9 cellular contexts compared by ENCODE assay signal in genomic region chr1:6197746-6198427, GRCh38. TPM values are rescaled to one million over a fixed set of nuclear protein-coding genes. Genes with fewer than 3 reads are reported as not detected.
DNase-seq lines count a peak whose midpoint lies in the region; ATAC-seq, FAIRE-seq and TF ChIP-seq lines count a peak whose summit lies in the region.
"Had no signal": no experiment of that assay in that cellular context is flagged by ENCODE, and none has a peak within 500 bp of the region (broad histone marks: within the 10 kb centered on the region; RNA-seq: fewer than 3 reads in every experiment).

No MANE protein-coding gene starts in this region.

- H3K4me3 ChIP-seq in right atrium auricular region (peak overlapping the region; percentile 96 to 98), astrocyte (ENCODE audit: insufficient read depth, low read depth, low read length) (peak overlapping the region; percentile 98), lower lobe of right lung (peak overlapping the region; percentile 85), vagina (peak overlapping the region; percentile 92 to 100)

- peak overlapping the region; percentile 94 for H3K4me2 ChIP-seq in astrocyte (ENCODE audit: low read length)

- TF ChIP-seq CTCF in right atrium auricular region (IDR thresholded peaks at IDR 0.05) = no peak
- TF ChIP-seq CTCF in astrocyte (IDR thresholded peaks at IDR 0.05; ENCODE audit: insufficient read depth, low read depth, low read length) = no peak
- TF ChIP-seq CTCF in lower lobe of right lung (IDR thresholded peaks at IDR 0.05) = no peak
- TF ChIP-seq CTCF in vagina (IDR thresholded peaks at IDR 0.05) = no peak

- TF ChIP-seq POLR2A in vagina (IDR thresholded peaks at IDR 0.05) = no peak

- peak overlapping the region; percentile 96 for H3K4me3 Mint-ChIP-seq in astrocyte (ENCODE audit: unreplicated experiment)

- H3K36me3 Mint-ChIP-seq in astrocyte (ENCODE audit: low read depth, unreplicated experiment) = peaks cover 10% of the 10 kb centered on the region

- H3K27ac Mint-ChIP-seq in astrocyte (ENCODE audit: unreplicated experiment) = peak overlapping the region; percentile 89

- H3K9me3 ChIP-seq in right atrium auricular region = no peaks in the 10 kb centered on the region
- no peaks in the 10 kb centered on the region for H3K9me3 ChIP-seq in astrocyte (ENCODE audit: insufficient read depth, low read depth, low read length)
- H3K9me3 ChIP-seq in lower lobe of right lung = no peaks in the 10 kb centered on the region
- no peaks in the 10 kb centered on the region for H3K9me3 ChIP-seq in vagina

- H3K27me3 Mint-ChIP-seq in astrocyte (ENCODE audit: low read depth, unreplicated experiment) = no peaks in the 10 kb centered on the region

- ATAC-seq in lower lobe of right lung = no peak
- ATAC-seq in GM21447 (IDR thresholded peaks at IDR 0.05; ENCODE audit: unreplicated experiment) = no peak
- ATAC-seq in HG03108 (IDR thresholded peaks at IDR 0.05; ENCODE audit: unreplicated experiment) = no peak

- H2AFZ ChIP-seq in astrocyte (ENCODE audit: low read depth, low read length) = no peak overlapping the region

- intact Hi-C loops in cardiac septum (cut with DNase I) = loop anchor here (5.0 kb wide), 1 partner anchor 194 kb away; the partner anchor contains the start of gene ACOT7
- intact Hi-C loops in lower lobe of right lung (cut with DNase I) = no loop called here
- intact Hi-C loops in vagina (cut with DNase I) = loop anchor here (5.0 kb wide), 1 partner anchor 206 kb away; the partner anchor contains the start of gene NPHP4

- H3K9ac ChIP-seq in astrocyte (ENCODE audit: low read length) = peak overlapping the region; percentile 97

- H3K9me3 Mint-ChIP-seq in astrocyte (ENCODE audit: unreplicated experiment) = no peaks in the 10 kb centered on the region

- DNase-seq in right atrium auricular region (ENCODE audit: low spot score) (no peak), cardiac septum (ENCODE audit: low spot score) (no peak), astrocyte (ENCODE audit: low read depth) (no peak), lower lobe of right lung (no peak), vagina (ENCODE audit: extremely low spot score in 2 of 2) (no peak), ureter (ENCODE audit: low spot score) (no peak)
- DNase-seq: activated gamma-delta T cell treated with Interleukin-2 at 50 U/mL for 16 hours had no signal

- peaks cover 22% of the 10 kb centered on the region for H3K4me1 Mint-ChIP-seq in astrocyte (ENCODE audit: low read depth, unreplicated experiment)

- peaks cover 65% of the 10 kb centered on the region for H3K79me2 ChIP-seq in astrocyte (ENCODE audit: insufficient read depth, low read length)

- H3K4me1 ChIP-seq in right atrium auricular region (peaks cover 0 to 25% of the 10 kb centered on the region in 2 donors), astrocyte (ENCODE audit: insufficient read depth, low read length) (peaks cover 13% of the 10 kb centered on the region), lower lobe of right lung (peaks cover 29% of the 10 kb centered on the region), vagina (peaks cover 33% of the 10 kb centered on the region)

- no peak for FAIRE-seq in astrocyte (lab: Jason Lieb, UNC)

- H4K20me1 ChIP-seq in astrocyte (ENCODE audit: insufficient read depth, low read length) = peaks cover 50% of the 10 kb centered on the region

- H3K27ac ChIP-seq in right atrium auricular region (no peak overlapping the region), astrocyte (ENCODE audit: low read depth, low read length) (no peak overlapping the region), lower lobe of right lung (no peak overlapping the region), vagina (no peak overlapping the region)

- H3K36me3 ChIP-seq in right atrium auricular region (peaks cover 40% of the 10 kb centered on the region), astrocyte (ENCODE audit: insufficient read depth, low read length) (peaks cover 24% of the 10 kb centered on the region), lower lobe of right lung (peaks cover 46% of the 10 kb centered on the region), vagina (peaks cover 0 to 46% of the 10 kb centered on the region in 2 donors)

- H3K27me3 ChIP-seq in right atrium auricular region (no peaks in the 10 kb centered on the region), astrocyte (ENCODE audit: insufficient read depth, low read length) (no peaks in the 10 kb centered on the region), lower lobe of right lung (ENCODE audit: low read depth) (no peaks in the 10 kb centered on the region), vagina (no peaks in the 10 kb centered on the region)

RNA-seq across cellular contexts. Expression of gene RPL22, which starts 1.5 kb away (rescaled TPM):
- total RNA-seq in right atrium auricular region (100 to 1,000 TPM in 1 of 2 donors, 10 to 100 TPM in 1; 75.4 to 115 TPM), cardiac septum (205 TPM), astrocyte (237 and 283 TPM in 2 replicates), lower lobe of right lung (317 TPM), vagina (154 TPM), ureter (595 TPM)

RNA-seq across cellular contexts. Expression of gene RNF207, which starts 8.0 kb away (rescaled TPM):
- 10 to 100 TPM; 28.9 to 53.0 TPM for total RNA-seq in right atrium auricular region
- total RNA-seq in cardiac septum = 91.0 TPM
- total RNA-seq in astrocyte = 4.7 and 7.4 TPM in 2 replicates
- 14.0 TPM for total RNA-seq in lower lobe of right lung
- total RNA-seq in vagina = 19.4 TPM
- 63.0 TPM for total RNA-seq in ureter

RNA-seq across cellular contexts. Expression of gene CHD5, which starts 17.8 kb away (rescaled TPM):
- 1 to 10 TPM in 1 of 2 donors, under 1 TPM in 1; 0.07 to 2.0 TPM for total RNA-seq in right atrium auricular region
- 0.81 TPM for total RNA-seq in cardiac septum
- total RNA-seq in astrocyte = 0.14 and 0.18 TPM in 2 replicates
- 0.56 TPM for total RNA-seq in lower lobe of right lung
- total RNA-seq in vagina = 2.0 TPM
- total RNA-seq in ureter = 0.83 TPM

RNA-seq across cellular contexts. Expression of gene ICMT, which starts 37.9 kb away (rescaled TPM):
- total RNA-seq in right atrium auricular region (10 to 100 TPM; 71.4 to 74.4 TPM), cardiac septum (71.2 TPM), astrocyte (58.1 and 59.5 TPM in 2 replicates), lower lobe of right lung (49.0 TPM), vagina (43.2 TPM), ureter (52.1 TPM)

RNA-seq across cellular contexts. Expression of gene HES3, which starts 46.1 kb away (rescaled TPM):
- total RNA-seq in right atrium auricular region = not detected
- total RNA-seq in cardiac septum = not detected
- not detected in 2 replicates for total RNA-seq in astrocyte
- not detected for total RNA-seq in lower lobe of right lung
- total RNA-seq in vagina = not detected
- not detected for total RNA-seq in ureter
